In genomic region chr12:16939871-16940306, GRCh38 we compare ENCODE assay signal across 8 cellular contexts.
DNase-seq lines count a peak whose midpoint lies in the region; ATAC-seq and TF ChIP-seq lines count a peak whose summit lies in the region.

No MANE protein-coding gene starts in this region.

- BruUV-seq in Caco-2 (replicated peaks; lab: Mats Ljungman, UMichigan), result no TSS peak

- H3K9me3 ChIP-seq in Caco-2, result no peaks in the 10 kb centered on the region

- intact Hi-C loops in Caco-2 (cut with micrococcal nuclease; ENCODE audit: unreplicated experiment), result loop anchor here (1.0 to 10.0 kb wide), 8 partner anchors 215 to 989 kb away; no protein-coding TSS in a partner anchor

- H3K4me1 Mint-ChIP-seq in Caco-2 (ENCODE audit: low read depth, unreplicated experiment), result no peaks in the 10 kb centered on the region
- H3K4me1 Mint-ChIP-seq in T-helper 2 cell treated with Interferon-gamma antibody and Interleukin-4, amounts not matched to agents 5 μg/mL and 100 μg/mL, for 36 hours (ENCODE audit: low read depth), result no peaks in the 10 kb centered on the region

- CTCF ChIA-PET in Caco-2 (lab: Charles Lee), result interaction anchor here (0.7 to 1.4 kb wide), 2 partner anchors 554 to 588 kb away, joined by 4 read pairs; no protein-coding TSS in a partner anchor

- no peak overlapping the region for H3K4me3 Mint-ChIP-seq in Caco-2 (ENCODE audit: unreplicated experiment)
- H3K4me3 Mint-ChIP-seq in T-helper 2 cell treated with Interferon-gamma antibody and Interleukin-4, amounts not matched to agents 5 μg/mL and 100 μg/mL, for 36 hours, result no peak overlapping the region

- H3K4me1 ChIP-seq in Caco-2, result no peaks in the 10 kb centered on the region

- no peak overlapping the region for H3K27ac Mint-ChIP-seq in Caco-2 (ENCODE audit: unreplicated experiment)
- no peak overlapping the region for H3K27ac Mint-ChIP-seq in T-helper 2 cell treated with Interferon-gamma antibody and Interleukin-4, amounts not matched to agents 5 μg/mL and 100 μg/mL, for 36 hours

- no peaks in the 10 kb centered on the region for H3K27me3 ChIP-seq in Caco-2 (replicated peaks; ENCODE audit: control insufficient read depth, insufficient read depth, low read length)

- POLR2A ChIA-PET in Caco-2 (lab: Charles Lee), result no interaction called here

- ATAC-seq in GM18873 (IDR thresholded peaks at IDR 0.05; ENCODE audit: low FRiP score, unreplicated experiment) (peak; percentile 95), HG02973 (IDR thresholded peaks at IDR 0.05; ENCODE audit: unreplicated experiment) (peak; percentile 99)

- H3K9me3 Mint-ChIP-seq in Caco-2 (ENCODE audit: unreplicated experiment), result peaks cover 10% of the 10 kb centered on the region
- peaks cover 24% of the 10 kb centered on the region for H3K9me3 Mint-ChIP-seq in T-helper 2 cell treated with Interferon-gamma antibody and Interleukin-4, amounts not matched to agents 5 μg/mL and 100 μg/mL, for 36 hours

- H3K36me3 Mint-ChIP-seq in Caco-2 (ENCODE audit: insufficient read depth, unreplicated experiment), result no peaks in the 10 kb centered on the region
- H3K36me3 Mint-ChIP-seq in T-helper 2 cell treated with Interferon-gamma antibody and Interleukin-4, amounts not matched to agents 5 μg/mL and 100 μg/mL, for 36 hours (ENCODE audit: low read depth), result no peaks in the 10 kb centered on the region

- DNase-seq in Caco-2 (peak; percentile 82 to 86), NCI-H1105 treated with DMSO at 0.1 percent for 48 hours (lab: John Stamatoyannopoulos, UW) (peak; percentile 36), T1000 (lab: John Stamatoyannopoulos, UW) (peak; percentile 35), iPS DF 19.7 (ENCODE audit: low read depth, low spot score) (peak; percentile 82), amniotic stem cell (lab: John Stamatoyannopoulos, UW) (no peak)
- DNase-seq in T-helper 2 cell treated with Interferon-gamma antibody and Interleukin-4, amounts not matched to agents 5 μg/mL and 100 μg/mL, for 36 hours (ENCODE audit: low spot score), result no peak

- H3K4me3 ChIP-seq in Caco-2 (ENCODE audit: low read depth, low read length), result no peak overlapping the region

- TF ChIP-seq CTCF in Caco-2 (IDR thresholded peaks at IDR 0.05; ENCODE audit: insufficient read depth in 1 of 2, low read depth in 1 of 2, low read length in 1 of 2, severe bottlenecking in 1 of 2, unreplicated experiment in 1 of 2), result peak; percentile 85 to 99

- peaks cover 2% of the 10 kb centered on the region for H3K27me3 Mint-ChIP-seq in Caco-2 (ENCODE audit: insufficient read depth, unreplicated experiment)
- H3K27me3 Mint-ChIP-seq in T-helper 2 cell treated with Interferon-gamma antibody and Interleukin-4, amounts not matched to agents 5 μg/mL and 100 μg/mL, for 36 hours (ENCODE audit: low read depth), result no peaks in the 10 kb centered on the region

- no peaks in the 10 kb centered on the region for H3K36me3 ChIP-seq in Caco-2 (ENCODE audit: control insufficient read depth, insufficient read depth, low read length)

Comparison
In these comparisons a context has a peak if more than half of its experiments do, and no peak if none do; other contexts are left out.
1. DNase-seq: peak in Caco-2 (2 of 2), NCI-H1105 treated with DMSO at 0.1 percent for 48 hours (single experiment), T1000 (single experiment) and iPS DF 19.7 (single experiment); none in amniotic stem cell (single experiment) and T-helper 2 cell treated with Interferon-gamma antibody and Interleukin-4, amounts not matched to agents 5 μg/mL and 100 μg/mL, for 36 hours (single experiment).